Comparison of ENCODE assay signal across 13 cellular contexts in the genomic region with DNA sequence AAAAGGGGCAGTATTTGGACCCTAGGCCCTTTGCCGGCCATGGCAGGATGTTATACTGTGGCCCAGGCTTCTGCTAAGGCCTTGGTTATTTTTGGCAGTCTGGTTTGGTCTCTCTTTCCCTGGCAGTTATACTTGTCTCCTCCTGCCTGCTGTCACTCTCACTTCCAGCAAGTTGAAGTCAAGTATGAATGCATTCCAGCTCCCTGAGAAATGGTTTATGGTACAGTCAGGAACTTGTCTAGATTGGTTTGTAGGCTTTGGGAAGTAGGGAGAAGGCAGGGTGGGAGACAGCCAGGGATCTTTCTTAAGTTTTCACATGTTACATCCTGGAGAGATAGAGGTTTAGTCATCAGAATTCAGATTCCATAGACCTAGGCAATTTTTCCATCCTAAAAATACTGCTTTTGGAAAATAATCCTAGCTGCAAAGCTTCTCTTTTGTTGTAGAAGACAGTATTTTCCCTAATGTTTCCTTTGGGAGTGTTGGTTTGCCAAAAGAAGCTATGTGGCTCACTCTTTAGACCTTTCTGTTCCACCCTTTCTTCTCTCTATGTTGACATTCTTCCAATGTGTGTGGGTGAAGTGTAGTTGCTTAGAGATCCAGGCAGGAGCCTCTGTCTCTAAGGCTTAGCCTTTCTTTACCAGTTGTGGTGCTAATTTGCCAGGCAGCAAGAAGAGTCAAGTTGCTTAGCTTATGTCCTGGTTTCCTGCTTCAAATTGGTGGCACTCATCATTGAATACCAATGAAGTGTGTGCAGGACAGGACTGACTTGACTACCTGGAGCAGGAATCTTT. TPM values are rescaled to one million over a fixed set of nuclear protein-coding genes. Genes with fewer than 3 reads are reported as not detected.
DNase-seq lines count a peak whose midpoint lies in the region; ATAC-seq and TF ChIP-seq lines count a peak whose summit lies in the region.
"Had no signal": no experiment of that assay in that cellular context is flagged by ENCODE, and none has a peak within 500 bp of the region (broad histone marks: within the 10 kb centered on the region; RNA-seq: fewer than 3 reads in every experiment).

No MANE protein-coding gene starts in this region.

- H3K27ac Mint-ChIP-seq in CD4-positive, alpha-beta T cell, result peak overlapping the region; percentile 73
- H3K27ac Mint-ChIP-seq in endodermal cell (no peak overlapping the region), nephron (peak overlapping the region; percentile 61 to 71 (median 70))

- POLR2A ChIA-PET in CD4-positive, alpha-beta T cell (lab: Charles Lee), result interaction anchor here (0.9 to 8.5 kb wide), 3 partner anchors 11 to 193 kb away, joined by 3 to 293 read pairs (median 5); partner anchors contain the start of genes CDC25C, ETF1 and FAM53C

- TF ChIP-seq EP300 in suprapubic skin (IDR thresholded peaks at IDR 0.05), result no peak

- no peaks in the 10 kb centered on the region for H3K9me2 ChIP-seq in Karpas-422 (replicated peaks; ENCODE audit: insufficient read depth, low read length)

- no peaks in the 10 kb centered on the region for H3K27me3 Mint-ChIP-seq in CD4-positive, alpha-beta T cell
- H3K27me3 Mint-ChIP-seq in endodermal cell (ENCODE audit: insufficient read depth) (no peaks in the 10 kb centered on the region), nephron (ENCODE audit: low read depth) (no peaks in the 10 kb centered on the region)

- H3K27ac ChIP-seq in CD4-positive, alpha-beta T cell (ENCODE audit: low read depth, low read length), result no peak overlapping the region
- H3K27ac ChIP-seq in Karpas-422 (ENCODE audit: low read length), result 0 out of 2 replicates have a peak overlapping the region, but pooled peaks have one; percentile 19
- H3K27ac ChIP-seq in endodermal cell (ENCODE audit: low read depth, low read length), result no peak overlapping the region
- H3K27ac ChIP-seq in suprapubic skin, result no peak overlapping the region
- H3K27ac ChIP-seq: HL-60, left lung, VCaP had no signal

- peaks cover 12% of the 10 kb centered on the region for H3K4me1 ChIP-seq in Karpas-422 (ENCODE audit: low read length)
- H3K4me1 ChIP-seq in endodermal cell (ENCODE audit: control insufficient read depth, insufficient read depth, low read length), result no peaks in the 10 kb centered on the region
- peaks cover 12% of the 10 kb centered on the region for H3K4me1 ChIP-seq in suprapubic skin

- no peaks in the 10 kb centered on the region for H3K9me3 ChIP-seq in CD4-positive, alpha-beta T cell (ENCODE audit: control insufficient read depth, low read length)
- no peaks in the 10 kb centered on the region for H3K9me3 ChIP-seq in Karpas-422 (ENCODE audit: low read length)
- peaks cover 6% of the 10 kb centered on the region for H3K9me3 ChIP-seq in endodermal cell (ENCODE audit: control insufficient read depth, low read length)
- H3K9me3 ChIP-seq in suprapubic skin, result no peaks in the 10 kb centered on the region

- H3K4me3 ChIP-seq in Karpas-422 (ENCODE audit: low read length), result no peak overlapping the region
- H3K4me3 ChIP-seq in endodermal cell (ENCODE audit: low read length), result no peak overlapping the region
- H3K4me3 ChIP-seq in suprapubic skin, result no peak overlapping the region
- H3K4me3 ChIP-seq: left lung had no signal

- H3K9ac ChIP-seq in Karpas-422 (ENCODE audit: low read length), result no peak overlapping the region
- H3K9ac ChIP-seq in endodermal cell (ENCODE audit: extremely low read depth, low read length, poor library complexity, severe bottlenecking), result no peak overlapping the region

- no peak for TF ChIP-seq CTCF in CD4-positive, alpha-beta T cell (IDR thresholded peaks at IDR 0.05)
- no peak for TF ChIP-seq CTCF in endodermal cell (conservative IDR thresholded peaks at IDR 0.05)
- no peak for TF ChIP-seq CTCF in nephron (IDR thresholded peaks at IDR 0.05; ENCODE audit: unreplicated experiment in 3 of 3)
- TF ChIP-seq CTCF in suprapubic skin (IDR thresholded peaks at IDR 0.05), result no peak

- H4K20me1 ChIP-seq in Karpas-422 (ENCODE audit: insufficient read depth, low read depth, low read length), result no peaks in the 10 kb centered on the region

- H2AFZ ChIP-seq in Karpas-422 (ENCODE audit: low read length), result no peak overlapping the region

- peaks cover 22% of the 10 kb centered on the region for H3K4me1 Mint-ChIP-seq in CD4-positive, alpha-beta T cell (ENCODE audit: low read depth)
- peaks cover 15% of the 10 kb centered on the region for H3K4me1 Mint-ChIP-seq in endodermal cell
- H3K4me1 Mint-ChIP-seq in nephron, result peaks cover 16% of the 10 kb centered on the region

- CTCF ChIA-PET in CD4-positive, alpha-beta T cell (lab: Charles Lee), result interaction anchor here (6.3 kb wide), 1 partner anchor 13 kb away, joined by 248 read pairs; the partner anchor contains the start of genes CDC25C and FAM53C

- H3K4me2 ChIP-seq in Karpas-422 (ENCODE audit: low read depth, low read length, poor library complexity, severe bottlenecking), result no peak overlapping the region

- H3K79me2 ChIP-seq in Karpas-422 (ENCODE audit: low read length), result peaks cover 24% of the 10 kb centered on the region

- no peak for ATAC-seq in CD4-positive, alpha-beta T cell (ENCODE audit: poor library complexity)
- no peak for ATAC-seq in HG02588 (IDR thresholded peaks at IDR 0.05; ENCODE audit: unreplicated experiment)
- no peak for ATAC-seq in GM21515 (IDR thresholded peaks at IDR 0.05; ENCODE audit: unreplicated experiment)
- ATAC-seq: left lung had no signal

- H3K36me3 ChIP-seq in Karpas-422 (ENCODE audit: insufficient read depth, low read length) (peaks cover 39% of the 10 kb centered on the region), endodermal cell (ENCODE audit: control insufficient read depth, insufficient read depth, low read length) (peaks cover 46% of the 10 kb centered on the region), suprapubic skin (peaks cover 39% of the 10 kb centered on the region)

- 97% methylated on average over 1 of the region's 1 CpG; no CpG with 5 or more reads in 1 of the 2 experiments for WGBS in endodermal cell (ENCODE audit: insufficient coverage in 1 of 2, insufficient read length in 1 of 2), 2 experiments
- WGBS in suprapubic skin, result 46% methylated on average over 1 of the region's 1 CpG

- no peaks in the 10 kb centered on the region for H3K9me3 Mint-ChIP-seq in CD4-positive, alpha-beta T cell
- H3K9me3 Mint-ChIP-seq in endodermal cell (peaks cover 10% of the 10 kb centered on the region), nephron (peaks cover 10% of the 10 kb centered on the region)

- H3K4me3 Mint-ChIP-seq in CD4-positive, alpha-beta T cell, result peak overlapping the region; percentile 81
- H3K4me3 Mint-ChIP-seq in endodermal cell, result no peak overlapping the region
- peak overlapping the region; percentile 64 to 91 (median 77) for H3K4me3 Mint-ChIP-seq in nephron

- intact Hi-C loops in CD4-positive, alpha-beta T cell (cut with DNase I, micrococcal nuclease), result loop anchor here (5.0 to 10.0 kb wide), 5 partner anchors 175 to 845 kb away; partner anchors contain the start of genes ETF1 (in 2 of the 2), BRD8 (in 1 of the 2), HSPA9 (in 1 of the 2) and KIF20A (in 1 of the 2)

- no peaks in the 10 kb centered on the region for H3K27me3 ChIP-seq in CD4-positive, alpha-beta T cell (ENCODE audit: control insufficient read depth, insufficient read depth, low read length)
- H3K27me3 ChIP-seq in Karpas-422 (ENCODE audit: low read length), result no peaks in the 10 kb centered on the region
- no peaks in the 10 kb centered on the region for H3K27me3 ChIP-seq in endodermal cell (ENCODE audit: control insufficient read depth, insufficient read depth, low read length, poor library complexity, severe bottlenecking)
- H3K27me3 ChIP-seq in suprapubic skin, result no peaks in the 10 kb centered on the region
- H3K27me3 ChIP-seq: left lung had no signal

- peaks cover 61% of the 10 kb centered on the region for H3K36me3 Mint-ChIP-seq in CD4-positive, alpha-beta T cell (ENCODE audit: low read depth)
- H3K36me3 Mint-ChIP-seq in endodermal cell (ENCODE audit: low read depth) (peaks cover 57% of the 10 kb centered on the region), nephron (ENCODE audit: low read depth) (peaks cover 59% of the 10 kb centered on the region)

- no peak for DNase-seq in CD4-positive, alpha-beta T cell
- DNase-seq in Karpas-422 (no peak), endodermal cell (peak; percentile 24), suprapubic skin (ENCODE audit: low spot score in 2 of 2) (no peak), NCI-H1436 (lab: John Stamatoyannopoulos, UW) (no peak)
- DNase-seq: left lung, NCI-H1092 treated with DMSO at 0.1 percent for 48 hours, NCI-H526 had no signal

- no peak for TF ChIP-seq POLR2A in suprapubic skin (IDR thresholded peaks at IDR 0.05)

RNA-seq across cellular contexts. Expression of gene KDM3B, which starts 2.4 kb away (rescaled TPM):
- 10 to 100 TPM; 59.5 to 66.0 TPM for total RNA-seq in CD4-positive, alpha-beta T cell
- total RNA-seq in Karpas-422 (2014; rRNA removed; shearing (Covaris generic); ENCODE audit: low replicate concordance), result 44.9 and 56.3 TPM in 2 replicates
- total RNA-seq in endodermal cell (100 to 1,000 TPM in 1 of 2 donors, 10 to 100 TPM in 1; 98.2 to 104 TPM), suprapubic skin (100 to 1,000 TPM in 1 of 4 donors, 10 to 100 TPM in 3; 49.1 to 112 (median 65.1) TPM)
- polyA plus RNA-seq in endodermal cell (2013, experiment 1 of 2), result 77.8 TPM
- 77.7 TPM for polyA plus RNA-seq in endodermal cell (2013, experiment 2 of 2)

RNA-seq across cellular contexts. Expression of gene FAM53C, which starts 12.0 kb away (rescaled TPM):
- 10 to 100 TPM; 81.0 to 83.8 TPM for total RNA-seq in CD4-positive, alpha-beta T cell
- total RNA-seq in Karpas-422 (2014; rRNA removed; shearing (Covaris generic); ENCODE audit: low replicate concordance), result 48.2 and 62.8 TPM in 2 replicates
- total RNA-seq in endodermal cell (10 to 100 TPM; 41.6 to 46.4 TPM), suprapubic skin (10 to 100 TPM; 18.1 to 31.1 (median 22.4) TPM)
- polyA plus RNA-seq in endodermal cell (2013, experiment 1 of 2), result 46.5 TPM
- 41.4 TPM for polyA plus RNA-seq in endodermal cell (2013, experiment 2 of 2)

RNA-seq across cellular contexts. Expression of gene CDC25C, which starts 18.4 kb away (rescaled TPM):
- total RNA-seq in CD4-positive, alpha-beta T cell, result not detected
- total RNA-seq in Karpas-422 (2014; rRNA removed; shearing (Covaris generic); ENCODE audit: low replicate concordance), result 6.1 and 11.1 TPM in 2 replicates
- total RNA-seq in endodermal cell, result 10 to 100 TPM; 14.8 to 30.6 TPM
- 34.8 TPM for polyA plus RNA-seq in endodermal cell (2013, experiment 1 of 2)
- polyA plus RNA-seq in endodermal cell (2013, experiment 2 of 2), result 33.9 TPM
- 1 to 10 TPM in 3 of 4 donors, under 1 TPM in 1; 0.38 to 1.6 (median 1.3) TPM for total RNA-seq in suprapubic skin
